Comparison of ENCODE assay signal across 8 cellular contexts in genomic region chr6:98832282-98833100, GRCh38. TPM values are rescaled to one million over a fixed set of nuclear protein-coding genes. Genes with fewer than 3 reads are reported as not detected.
A peak's percentile ranks its signal among the peaks of the same experiment; 100 is the strongest.
DNase-seq lines count a peak whose midpoint lies in the region; ATAC-seq lines count a peak whose summit lies in the region.

No MANE protein-coding gene starts in this region.

- H3K27ac ChIP-seq in epithelial cell of prostate: no peak overlapping the region

- H3K27ac Mint-ChIP-seq in naive thymus-derived CD8-positive, alpha-beta T cell: no peak overlapping the region

- POLR2A ChIA-PET in naive thymus-derived CD8-positive, alpha-beta T cell (lab: Charles Lee): no interaction called here

- H3K9me3 Mint-ChIP-seq in naive thymus-derived CD8-positive, alpha-beta T cell: peaks cover 0 to 7% (median 0%) of the 10 kb centered on the region in 9 donors

- H3K4me3 Mint-ChIP-seq in naive thymus-derived CD8-positive, alpha-beta T cell: peak overlapping the region; percentile 91 to 99 (median 94)

- peaks cover 0 to 14% (median 12%) of the 10 kb centered on the region in 3 donors for H3K36me3 Mint-ChIP-seq in naive thymus-derived CD8-positive, alpha-beta T cell

- H3K9ac ChIP-seq in NT2/D1 (ENCODE audit: insufficient read length, low read depth): peak overlapping the region; percentile 42

- DNase-seq in activated CD4-positive, CD25-positive, alpha-beta regulatory T cell treated with anti-CD3 and anti-CD28 coated beads, Interleukin-2, amount 50 U/mL, for 72 hours: peak; percentile 28
- DNase-seq in activated CD4-positive, CD25-positive, alpha-beta regulatory T cell (lab: John Stamatoyannopoulos, UW): no peak
- DNase-seq in NT2/D1 (ENCODE audit: low read depth, low spot score) (no peak), epithelial cell of prostate (ENCODE audit: low read depth, low spot score) (peak; percentile 74), SW480 (ENCODE audit: low spot score) (no peak)
- no peak for DNase-seq in naive thymus-derived CD8-positive, alpha-beta T cell

- H3K27me3 ChIP-seq in NT2/D1 (ENCODE audit: insufficient read depth, insufficient read length): peaks cover 90% of the 10 kb centered on the region

- H3K4me3 ChIP-seq in NT2/D1 (ENCODE audit: insufficient read length, low read depth): peak overlapping the region; percentile 34

- H3K9me3 ChIP-seq in NT2/D1 (ENCODE audit: insufficient read depth, low read length): no peaks in the 10 kb centered on the region

- ATAC-seq in naive thymus-derived CD8-positive, alpha-beta T cell: no peak
- ATAC-seq in HG02798 (IDR thresholded peaks at IDR 0.05; ENCODE audit: poor library complexity, unreplicated experiment): no peak
- no peak for ATAC-seq in HG02759 (IDR thresholded peaks at IDR 0.05; ENCODE audit: unreplicated experiment)

- H3K36me3 ChIP-seq in NT2/D1 (ENCODE audit: insufficient read depth, insufficient read length, low read length): no peaks in the 10 kb centered on the region

- H3K4me1 ChIP-seq in NT2/D1 (ENCODE audit: insufficient read depth, insufficient read length): peaks cover 10% of the 10 kb centered on the region

- peaks cover 42 to 73% (median 53%) of the 10 kb centered on the region in 4 donors for H3K4me1 Mint-ChIP-seq in naive thymus-derived CD8-positive, alpha-beta T cell

- H3K27me3 Mint-ChIP-seq in naive thymus-derived CD8-positive, alpha-beta T cell: peaks cover 54 to 95% (median 67%) of the 10 kb centered on the region in 5 donors

RNA-seq across cellular contexts. Expression of gene POU3F2, which starts 1.9 kb away (rescaled TPM):
- total RNA-seq in naive thymus-derived CD8-positive, alpha-beta T cell: not detected
- polyA plus RNA-seq in naive thymus-derived CD8-positive, alpha-beta T cell: not detected

Comparison
In these comparisons a context has a peak if more than half of its experiments do, and no peak if none do; other contexts are left out.
1. DNase-seq: peak in activated CD4-positive, CD25-positive, alpha-beta regulatory T cell treated with anti-CD3 and anti-CD28 coated beads, Interleukin-2, amount 50 U/mL, for 72 hours (single experiment) and epithelial cell of prostate (single experiment); none in activated CD4-positive, CD25-positive, alpha-beta regulatory T cell (0 of 4), NT2/D1 (single experiment), naive thymus-derived CD8-positive, alpha-beta T cell (0 of 10) and SW480 (single experiment).